Comparison of ENCODE assay signal across 1 cellular context in genomic region chr9:136438909-136439549, GRCh38.
TF ChIP-seq lines count a peak whose summit lies in the region.

No MANE protein-coding gene starts in this region.

TF ChIP-seq in H1, 55 proteins besides CTCF, POLR2A, EP300 and RAD21:
- TF ChIP-seq RBBP5 (IDR thresholded peaks at IDR 0.05; ENCODE audit: borderline replicate concordance, low read depth, low read length) (0 out of 2 replicates have a peak, but pooled peaks have one; percentile 29), KDM5A (IDR thresholded peaks at IDR 0.05; ENCODE audit: low read length) (no peak), GABPA (IDR thresholded peaks at IDR 0.05; ENCODE audit: borderline replicate concordance, insufficient read depth, low read length) (peak; percentile 70; the same call in 1 of the 2 replicates), HDAC2 (IDR thresholded peaks at IDR 0.05; ENCODE audit: borderline replicate concordance in 1 of 2, low read depth in 2 of 2, low read length in 2 of 2) (no peak; a peak in 1 of 4 replicates), CHD1 (IDR thresholded peaks at IDR 0.05; ENCODE audit: low read depth, low read length) (no peak), TBP (IDR thresholded peaks at IDR 0.05; ENCODE audit: low read depth, low read length) (no peak), HDAC6 (IDR thresholded peaks at IDR 0.05; ENCODE audit: low read depth, low read length) (no peak), SRF (IDR thresholded peaks at IDR 0.05; ENCODE audit: low read depth, low read length) (no peak)
